Comparison of ENCODE assay signal across 1 cellular context in genomic region chr7:130985361-130985760, GRCh38.
TF ChIP-seq lines count a peak whose summit lies in the region.

No MANE protein-coding gene starts in this region.

TF ChIP-seq in GM23338, 12 proteins besides CTCF, POLR2A, EP300 and RAD21 (continued from another document):
- no peak for TF ChIP-seq REST (IDR thresholded peaks at IDR 0.05; ENCODE audit: unreplicated experiment)
- TF ChIP-seq JUNB (IDR thresholded peaks at IDR 0.05; ENCODE audit: unreplicated experiment) = no peak
- TF ChIP-seq NANOG (IDR thresholded peaks at IDR 0.05; ENCODE audit: borderline replicate concordance) = no peak
- no peak for TF ChIP-seq POLR2AphosphoS5 (IDR thresholded peaks at IDR 0.05; ENCODE audit: low read depth)
- no peak for TF ChIP-seq ZNF462 (CRISPR knock-in tag; IDR thresholded peaks at IDR 0.05)
- TF ChIP-seq EZH2phosphoT487 (IDR thresholded peaks at IDR 0.05; ENCODE audit: unreplicated experiment) = no peak
- no peak for TF ChIP-seq EZH2 (IDR thresholded peaks at IDR 0.05; ENCODE audit: low read depth, unreplicated experiment)
